26 cellular contexts compared by ENCODE assay signal in genomic region chr6:36111526-36111925, GRCh38. TPM values are rescaled to one million over a fixed set of nuclear protein-coding genes. Genes with fewer than 3 reads are reported as not detected.
DNase-seq lines count a peak whose midpoint lies in the region; ATAC-seq and TF ChIP-seq lines count a peak whose summit lies in the region.
"Had no signal": no experiment of that assay in that cellular context is flagged by ENCODE, and none has a peak within 500 bp of the region (broad histone marks: within the 10 kb centered on the region; RNA-seq: fewer than 3 reads in every experiment).

No MANE protein-coding gene starts in this region.

- peaks cover 44% of the 10 kb centered on the region for H3K36me3 Mint-ChIP-seq in CD4-positive, alpha-beta T cell (ENCODE audit: low read depth)
- H3K36me3 Mint-ChIP-seq in endodermal cell (ENCODE audit: low read depth), result peaks cover 35% of the 10 kb centered on the region

- no peaks in the 10 kb centered on the region for H3K27me3 Mint-ChIP-seq in CD4-positive, alpha-beta T cell
- H3K27me3 Mint-ChIP-seq in endodermal cell (ENCODE audit: insufficient read depth), result no peaks in the 10 kb centered on the region
- H3K27me3 Mint-ChIP-seq: brain; CD8-positive, alpha-beta memory T cell; stimulated activated naive CD8-positive, alpha-beta T cell treated with anti-CD3 and anti-CD28 coated beads, Interleukin-15, amount 100 ng/mL, for 72 hours had no signal

- no peaks in the 10 kb centered on the region for H3K9me2 ChIP-seq in Karpas-422 (replicated peaks; ENCODE audit: insufficient read depth, low read length)

- peaks cover 71% of the 10 kb centered on the region for H3K4me1 Mint-ChIP-seq in CD4-positive, alpha-beta T cell (ENCODE audit: low read depth)
- peaks cover 5% of the 10 kb centered on the region for H3K4me1 Mint-ChIP-seq in endodermal cell

- no peaks in the 10 kb centered on the region for H3K79me2 ChIP-seq in Karpas-422 (ENCODE audit: low read length)

- H3K27ac ChIP-seq in CD4-positive, alpha-beta T cell (ENCODE audit: low read depth, low read length), result no peak overlapping the region
- peak overlapping the region; percentile 72 for H3K27ac ChIP-seq in Karpas-422 (ENCODE audit: low read length)
- peak overlapping the region; percentile 22 for H3K27ac ChIP-seq in endodermal cell (ENCODE audit: low read depth, low read length)
- peak overlapping the region; percentile 12 for H3K27ac ChIP-seq in neutrophil
- H3K27ac ChIP-seq in uterus, result no peak overlapping the region
- H3K27ac ChIP-seq: heart right ventricle, ovary, Peyer's patch, tibial artery had no signal

- peaks cover 18% of the 10 kb centered on the region for H3K36me3 ChIP-seq in Karpas-422 (ENCODE audit: insufficient read depth, low read length)
- H3K36me3 ChIP-seq in endodermal cell (ENCODE audit: control insufficient read depth, insufficient read depth, low read length), result peaks cover 50% of the 10 kb centered on the region
- peaks cover 73% of the 10 kb centered on the region for H3K36me3 ChIP-seq in neutrophil
- no peaks in the 10 kb centered on the region for H3K36me3 ChIP-seq in uterus
- H3K36me3 ChIP-seq: ovary had no signal

- no peaks in the 10 kb centered on the region for H3K9me3 Mint-ChIP-seq in CD4-positive, alpha-beta T cell
- H3K9me3 Mint-ChIP-seq in endodermal cell, result no peaks in the 10 kb centered on the region
- H3K9me3 Mint-ChIP-seq: brain; CD8-positive, alpha-beta memory T cell; stimulated activated naive CD8-positive, alpha-beta T cell treated with anti-CD3 and anti-CD28 coated beads, Interleukin-15, amount 100 ng/mL, for 72 hours had no signal

- intact Hi-C loops in CD4-positive, alpha-beta T cell (cut with DNase I, micrococcal nuclease), result no loop called here
- intact Hi-C loops in uterus (cut with DNase I; ENCODE audit: low total_unique reads), result no loop called here

- no peak overlapping the region for H3K4me2 ChIP-seq in Karpas-422 (ENCODE audit: low read depth, low read length, poor library complexity, severe bottlenecking)

- CTCF ChIA-PET in CD4-positive, alpha-beta T cell (lab: Charles Lee), result interaction anchor here (1.1 kb wide), 1 partner anchor 20 kb away, joined by 3 read pairs; no protein-coding TSS in a partner anchor

- H3K27me3 ChIP-seq in CD4-positive, alpha-beta T cell (ENCODE audit: control insufficient read depth, insufficient read depth, low read length), result no peaks in the 10 kb centered on the region
- H3K27me3 ChIP-seq in Karpas-422 (ENCODE audit: low read length) (no peaks in the 10 kb centered on the region), endodermal cell (ENCODE audit: control insufficient read depth, insufficient read depth, low read length, poor library complexity, severe bottlenecking) (no peaks in the 10 kb centered on the region), neutrophil (no peaks in the 10 kb centered on the region), uterus (no peaks in the 10 kb centered on the region)
- H3K27me3 ChIP-seq: heart right ventricle, ovary, Peyer's patch, tibial artery had no signal

- H3K27ac Mint-ChIP-seq in CD4-positive, alpha-beta T cell, result peak overlapping the region; percentile 93
- no peak overlapping the region for H3K27ac Mint-ChIP-seq in endodermal cell

- H3K9ac ChIP-seq in Karpas-422 (ENCODE audit: low read length) (no peak overlapping the region), endodermal cell (ENCODE audit: extremely low read depth, low read length, poor library complexity, severe bottlenecking) (no peak overlapping the region)

- WGBS in endodermal cell (ENCODE audit: insufficient coverage in 1 of 2, insufficient read length in 1 of 2), 2 experiments, result 93 to 94% methylated on average over 4 to 7 of the region's 7 CpGs

- H4K20me1 ChIP-seq in Karpas-422 (ENCODE audit: insufficient read depth, low read depth, low read length), result no peaks in the 10 kb centered on the region

- no peak for ATAC-seq in CD4-positive, alpha-beta T cell (ENCODE audit: poor library complexity)
- ATAC-seq in GM21515 (IDR thresholded peaks at IDR 0.05; ENCODE audit: unreplicated experiment), result no peak
- ATAC-seq: heart right ventricle; stimulated activated naive CD8-positive, alpha-beta T cell treated with anti-CD3 and anti-CD28 coated beads, Interleukin-15, amount 100 ng/mL, for 72 hours had no signal

- TF ChIP-seq POLR2A in uterus (IDR thresholded peaks at IDR 0.05), result no peak

- H3K9me3 ChIP-seq in CD4-positive, alpha-beta T cell (ENCODE audit: control insufficient read depth, low read length), result no peaks in the 10 kb centered on the region
- no peaks in the 10 kb centered on the region for H3K9me3 ChIP-seq in Karpas-422 (ENCODE audit: low read length)
- H3K9me3 ChIP-seq in endodermal cell (ENCODE audit: control insufficient read depth, low read length), result no peaks in the 10 kb centered on the region
- H3K9me3 ChIP-seq in neutrophil, result no peaks in the 10 kb centered on the region
- no peaks in the 10 kb centered on the region for H3K9me3 ChIP-seq in uterus
- H3K9me3 ChIP-seq: heart right ventricle, ovary, Peyer's patch, tibial artery had no signal

- H2AFZ ChIP-seq in Karpas-422 (ENCODE audit: low read length), result no peak overlapping the region

- no peak for DNase-seq in CD4-positive, alpha-beta T cell
- DNase-seq in Karpas-422 (no peak), endodermal cell (no peak), uterus (no peak), inferior parietal cortex (ENCODE audit: extremely low spot score) (no peak)
- DNase-seq: activated CD4-positive, alpha-beta T cell treated with anti-CD3 and anti-CD28 coated beads for 1 hour; CD8-positive, alpha-beta memory T cell; DMS153; effector CD8-positive, alpha-beta T cell; heart right ventricle; KBM-7; mammary epithelial cell; MM.1S; NCI-H2171; NCI-H524 treated with DMSO at 0.1 percent for 48 hours; ovary; SIG-M5; stimulated activated CD4-positive, alpha-beta T cell treated with anti-CD3 and anti-CD28 coated beads, Interleukin-12 subunit alpha, Interleukin-12 subunit beta, amount 100 ng/mL, for 4 hours; stimulated activated CD4-positive, alpha-beta T cell treated with anti-CD3 and anti-CD28 coated beads, Interleukin-4, amount 100 ng/mL, for 4 hours; stimulated activated naive CD8-positive, alpha-beta T cell treated with anti-CD3 and anti-CD28 coated beads, Interleukin-15, amount 100 ng/mL, for 72 hours; T-helper 1 cell; tibial artery had no signal

- H3K4me3 Mint-ChIP-seq in CD4-positive, alpha-beta T cell, result no peak overlapping the region
- no peak overlapping the region for H3K4me3 Mint-ChIP-seq in endodermal cell
- H3K4me3 Mint-ChIP-seq: brain; CD8-positive, alpha-beta memory T cell; stimulated activated naive CD8-positive, alpha-beta T cell treated with anti-CD3 and anti-CD28 coated beads, Interleukin-15, amount 100 ng/mL, for 72 hours had no signal

- POLR2A ChIA-PET in CD4-positive, alpha-beta T cell (lab: Charles Lee), result interaction anchor here (0.9 to 5.3 kb wide), 4 partner anchors 10 to 84 kb away, joined by 3 to 53 read pairs (median 4); partner anchors contain the start of gene MAPK13

- H3K4me1 ChIP-seq in Karpas-422 (ENCODE audit: low read length) (peaks cover 78% of the 10 kb centered on the region), endodermal cell (ENCODE audit: control insufficient read depth, insufficient read depth, low read length) (no peaks in the 10 kb centered on the region), neutrophil (ENCODE audit: control insufficient read depth in 1 of 2, insufficient read depth in 1 of 2, low read depth in 1 of 2, low read length in 1 of 2) (peaks cover 33 to 36% of the 10 kb centered on the region in 2 experiments), uterus (no peaks in the 10 kb centered on the region)
- H3K4me1 ChIP-seq: tibial artery had no signal

- H3K4me3 ChIP-seq in Karpas-422 (ENCODE audit: low read length), result no peak overlapping the region
- no peak overlapping the region for H3K4me3 ChIP-seq in endodermal cell (ENCODE audit: low read length)
- H3K4me3 ChIP-seq in neutrophil (ENCODE audit: low read depth in 1 of 2, low read length in 1 of 2), result no peak overlapping the region
- H3K4me3 ChIP-seq in uterus, result no peak overlapping the region
- H3K4me3 ChIP-seq: heart right ventricle, ovary, Peyer's patch, tibial artery had no signal

- TF ChIP-seq CTCF in CD4-positive, alpha-beta T cell (IDR thresholded peaks at IDR 0.05), result no peak
- TF ChIP-seq CTCF in endodermal cell (conservative IDR thresholded peaks at IDR 0.05) (no peak), neutrophil (IDR thresholded peaks at IDR 0.05) (no peak), uterus (IDR thresholded peaks at IDR 0.05) (no peak)

RNA-seq across cellular contexts. Expression of gene MAPK13, which starts 18.8 kb away (rescaled TPM):
- total RNA-seq in CD4-positive, alpha-beta T cell, result 10 to 100 TPM; 58.5 to 63.5 TPM
- total RNA-seq in Karpas-422 (2014; rRNA removed; shearing (Covaris generic); ENCODE audit: low replicate concordance), result 1.6 and 2.1 TPM in 2 replicates
- total RNA-seq in endodermal cell (10 to 100 TPM; 14.6 to 16.0 TPM), uterus (10 to 100 TPM in 1 of 4 donors, 1 to 10 TPM in 2, under 1 TPM in 1; 0.26 to 10.9 (median 3.0) TPM)
- 3.1 TPM for polyA plus RNA-seq in endodermal cell (2013, experiment 1 of 2)
- 2.1 TPM for polyA plus RNA-seq in endodermal cell (2013, experiment 2 of 2)

Comparison
In these comparisons a context has a peak if more than half of its experiments do, and no peak if none do; other contexts are left out.
1. H3K27ac ChIP-seq: peak in Karpas-422 (single experiment), endodermal cell (single experiment) and neutrophil (single experiment); none in CD4-positive, alpha-beta T cell (single experiment) and uterus (0 of 2).